In genomic region chr2:147594038-147594437, GRCh38 we compare ENCODE assay signal across 33 cellular contexts.
"Had no signal": no experiment of that assay in that cellular context is flagged by ENCODE, and none has a peak within 500 bp of the region (broad histone marks: within the 10 kb centered on the region; RNA-seq: fewer than 3 reads in every experiment).

No MANE protein-coding gene starts in this region.

- H3K27me3 Mint-ChIP-seq: activated CD4-positive, alpha-beta T cell treated with anti-CD3 and anti-CD28 coated beads for 36 hours; activated naive CD4-positive, alpha-beta T cell treated with anti-CD3 and anti-CD28 coated beads, Interleukin-2, amount 50 U/mL, for 24 hours; activated T-cell treated with anti-CD3 and anti-CD28 coated beads, Interleukin-2, amount 50 U/mL, for 24 hours had no signal

- H3K4me1 Mint-ChIP-seq: activated CD4-positive, alpha-beta T cell treated with anti-CD3 and anti-CD28 coated beads for 36 hours; activated CD4-positive, alpha-beta T cell treated with anti-CD3 and anti-CD28 coated beads, Interleukin-2, amount 10 ng/mL, durations not matched to agents 7 days and 5 days; activated naive CD4-positive, alpha-beta T cell treated with anti-CD3 and anti-CD28 coated beads, Interleukin-2, amount 50 U/mL, for 24 hours; activated naive CD8-positive, alpha-beta T cell treated with anti-CD3 and anti-CD28 coated beads, Interleukin-2, amount 10 ng/mL, durations not matched to agents 7 days and 5 days had no signal

- H3K4me3 Mint-ChIP-seq: activated CD4-positive, alpha-beta T cell treated with anti-CD3 and anti-CD28 coated beads for 36 hours; activated CD4-positive, alpha-beta T cell treated with anti-CD3 and anti-CD28 coated beads, Interleukin-2, amount 10 ng/mL, durations not matched to agents 7 days and 5 days; activated CD8-positive, alpha-beta T cell treated with anti-CD3 and anti-CD28 coated beads, Interleukin-2, amount 10 ng/mL, durations not matched to agents 7 days and 5 days; activated naive CD4-positive, alpha-beta T cell treated with anti-CD3 and anti-CD28 coated beads, Interleukin-2, amount 50 U/mL, for 24 hours; activated naive CD8-positive, alpha-beta T cell treated with anti-CD3 and anti-CD28 coated beads, Interleukin-2, amount 10 ng/mL, durations not matched to agents 7 days and 5 days; activated T-cell treated with anti-CD3 and anti-CD28 coated beads, Interleukin-2, amount 50 U/mL, for 24 hours; T-helper 1 cell treated with Interleukin-12 subunit alpha and Interleukin-12 subunit beta and Interleukin-4 antibody, amounts not matched to agents 30 μg/mL and 1 μg/mL, for 36 hours; T-helper 2 cell treated with Interferon-gamma antibody and Interleukin-4, amounts not matched to agents 5 μg/mL and 100 μg/mL, for 36 hours; WTC11 had no signal

- H3K36me3 ChIP-seq: breast epithelium, Peyer's patch, SJSA1 had no signal

- H3K4me3 ChIP-seq: body of pancreas, breast epithelium, Peyer's patch, SJSA1 had no signal

- H3K27ac Mint-ChIP-seq: activated CD4-positive, alpha-beta T cell treated with anti-CD3 and anti-CD28 coated beads for 36 hours; activated CD4-positive, alpha-beta T cell treated with anti-CD3 and anti-CD28 coated beads, Interleukin-2, amount 10 ng/mL, durations not matched to agents 7 days and 5 days; activated CD8-positive, alpha-beta T cell treated with anti-CD3 and anti-CD28 coated beads, Interleukin-2, amount 10 ng/mL, durations not matched to agents 7 days and 5 days; activated naive CD4-positive, alpha-beta T cell treated with anti-CD3 and anti-CD28 coated beads, Interleukin-2, amount 50 U/mL, for 24 hours; activated naive CD8-positive, alpha-beta T cell treated with anti-CD3 and anti-CD28 coated beads, Interleukin-2, amount 10 ng/mL, durations not matched to agents 7 days and 5 days; activated T-cell treated with anti-CD3 and anti-CD28 coated beads, Interleukin-2, amount 50 U/mL, for 24 hours; activated T-helper 2 cell treated with anti-CD3 and anti-CD28 coated beads, Interferon-gamma antibody, Interleukin-2, Interleukin-4, amounts not matched to agents 10 μg/mL and 5 μg/mL and 100 μg/mL, durations not matched to agents 14 hours and 24 hours and 36 hours; T-helper 1 cell treated with Interleukin-12 subunit alpha and Interleukin-12 subunit beta and Interleukin-4 antibody, amounts not matched to agents 30 μg/mL and 1 μg/mL, for 36 hours; T-helper 2 cell treated with Interferon-gamma antibody and Interleukin-4, amounts not matched to agents 5 μg/mL and 100 μg/mL, for 36 hours; WTC11 had no signal

- ATAC-seq: activated CD4-positive, alpha-beta T cell treated with anti-CD3 and anti-CD28 coated beads for 36 hours; activated CD4-positive, CD25-positive, alpha-beta regulatory T cell treated with anti-CD3 and anti-CD28 coated beads, Interleukin-2, amount 50 U/mL, for 24 hours; activated CD8-positive, alpha-beta T cell treated with anti-CD3 and anti-CD28 coated beads, Interleukin-2, amount 10 ng/mL, durations not matched to agents 7 days and 5 days; body of pancreas; PC-3; WTC11 had no signal

- H3K27ac ChIP-seq: body of pancreas, breast epithelium, KMS-11, Peyer's patch, SJSA1 had no signal

- H3K4me1 ChIP-seq: body of pancreas, breast epithelium, SJSA1 had no signal

- H3K9me3 ChIP-seq: body of pancreas, Peyer's patch, SJSA1, SK-N-SH had no signal

- DNase-seq: activated CD4-positive, alpha-beta T cell treated with anti-CD3 and anti-CD28 coated beads for 36 hours; activated CD4-positive, alpha-beta T cell treated with anti-CD3 and anti-CD28 coated beads, Interleukin-2, amount 10 ng/mL, durations not matched to agents 7 days and 5 days; activated CD4-positive, alpha-beta T cell treated with anti-CD3 and anti-CD28 coated beads, Interleukin-2, amount 50 U/mL, for 48 hours; activated CD8-positive, alpha-beta T cell treated with anti-CD3 and anti-CD28 coated beads, Interleukin-2, amount 10 ng/mL, durations not matched to agents 7 days and 5 days; activated gamma-delta T cell; activated naive CD4-positive, alpha-beta T cell treated with Interleukin-2 at 50 U/mL for 16 hours; activated naive CD8-positive, alpha-beta T cell treated with anti-CD3 and anti-CD28 coated beads, Interleukin-2, amount 10 ng/mL, durations not matched to agents 7 days and 5 days; activated T-cell treated with anti-CD3 and anti-CD28 coated beads, Interleukin-2, amount 50 U/mL, for 24 hours; body of pancreas; cerebellar nuclear complex; MM.1S; MV-4-11; NCI-H1092; NCI-H1436 treated with DMSO at 0.1 percent for 48 hours; NCI-H1694 treated with DMSO at 0.1 percent for 48 hours; NCI-H2029; NCI-H2107; NCI-H510A treated with DMSO at 0.1 percent for 48 hours; NK-92 treated with Interleukin-12 subunit alpha and Interleukin-12 subunit beta, amount 100 ng/mL, for 24 hours; PC-3; RPMI8226; SHP77 treated with DMSO at 0.1 percent for 48 hours; SK-N-SH had no signal

- H3K4me2 ChIP-seq: KMS-11, SK-N-SH had no signal

- H3K27me3 ChIP-seq: body of pancreas, breast epithelium, Peyer's patch, SJSA1 had no signal

- H3K9ac ChIP-seq: KMS-11, SK-N-SH had no signal
